ENCODE assay signal across 9 cellular contexts in the genomic region with DNA sequence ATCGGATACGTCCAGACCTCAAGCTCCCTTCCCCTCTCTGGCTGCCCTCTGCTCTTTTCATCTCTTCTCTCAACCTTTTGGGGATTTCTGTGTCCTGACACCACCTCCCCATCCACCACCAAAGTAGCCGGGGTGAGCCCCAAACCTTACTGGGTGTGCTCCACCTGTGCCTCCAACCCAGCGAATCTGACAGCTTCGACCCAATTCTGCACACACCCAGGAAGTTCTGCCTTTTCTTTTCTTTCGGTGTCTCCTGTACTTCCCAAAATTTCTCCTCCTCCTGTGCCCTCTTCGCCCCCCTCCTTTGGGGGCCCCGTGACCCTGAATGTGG.
A peak's percentile ranks its signal among the peaks of the same experiment; 100 is the strongest.
DNase-seq lines count a peak whose midpoint lies in the region; ATAC-seq lines count a peak whose summit lies in the region.
"Had no signal": no experiment of that assay in that cellular context is flagged by ENCODE, and none has a peak within 500 bp of the region (broad histone marks: within the 10 kb centered on the region; RNA-seq: fewer than 3 reads in every experiment).

No MANE protein-coding gene starts in this region.

- H3K36me3 Mint-ChIP-seq in activated naive CD8-positive, alpha-beta T cell treated with anti-CD3 and anti-CD28 coated beads, Interleukin-2, amount 50 U/mL, for 24 hours (ENCODE audit: low read depth), result peaks cover 12% of the 10 kb centered on the region

- H3K9me3 Mint-ChIP-seq in activated naive CD8-positive, alpha-beta T cell treated with anti-CD3 and anti-CD28 coated beads, Interleukin-2, amount 50 U/mL, for 24 hours, result no peaks in the 10 kb centered on the region
- H3K9me3 Mint-ChIP-seq in stimulated activated naive CD8-positive, alpha-beta T cell treated with anti-CD3 and anti-CD28 coated beads, Interleukin-15, amount 100 ng/mL, for 72 hours, result no peaks in the 10 kb centered on the region

- peak overlapping the region; percentile 91 for H3K4me3 ChIP-seq in HUES6 (ENCODE audit: low read depth, low read length)

- peak overlapping the region; percentile 82 for H3K4me3 Mint-ChIP-seq in activated naive CD8-positive, alpha-beta T cell treated with anti-CD3 and anti-CD28 coated beads, Interleukin-2, amount 50 U/mL, for 24 hours
- peak overlapping the region; percentile 82 to 93 for H3K4me3 Mint-ChIP-seq in stimulated activated naive CD8-positive, alpha-beta T cell treated with anti-CD3 and anti-CD28 coated beads, Interleukin-15, amount 100 ng/mL, for 72 hours

- H3K9ac ChIP-seq in HUES6 (ENCODE audit: low read length), result peak overlapping the region; percentile 95

- no peak for ATAC-seq in activated naive CD8-positive, alpha-beta T cell treated with anti-CD3 and anti-CD28 coated beads, Interleukin-2, amount 50 U/mL, for 24 hours
- ATAC-seq in stimulated activated naive CD8-positive, alpha-beta T cell treated with anti-CD3 and anti-CD28 coated beads, Interleukin-15, amount 100 ng/mL, for 72 hours, result no peak
- ATAC-seq in HG02938 (IDR thresholded peaks at IDR 0.05; ENCODE audit: unreplicated experiment), result no peak

- H3K36me3 ChIP-seq in HUES6 (ENCODE audit: control insufficient read depth, insufficient read depth, low read length), result no peaks in the 10 kb centered on the region

- H3K27ac ChIP-seq in HUES6 (ENCODE audit: low read depth, low read length), result peak overlapping the region; percentile 98; the same call in 1 of the 2 replicates

- H3K4me1 ChIP-seq in HUES6 (ENCODE audit: control insufficient read depth, insufficient read depth, low read length), result peaks cover 27% of the 10 kb centered on the region

- H3K4me1 Mint-ChIP-seq in activated naive CD8-positive, alpha-beta T cell treated with anti-CD3 and anti-CD28 coated beads, Interleukin-2, amount 50 U/mL, for 24 hours, result peaks cover 43% of the 10 kb centered on the region
- H3K4me1 Mint-ChIP-seq in stimulated activated naive CD8-positive, alpha-beta T cell treated with anti-CD3 and anti-CD28 coated beads, Interleukin-15, amount 100 ng/mL, for 72 hours, result peaks cover 80% of the 10 kb centered on the region

- H3K27me3 Mint-ChIP-seq in activated naive CD8-positive, alpha-beta T cell treated with anti-CD3 and anti-CD28 coated beads, Interleukin-2, amount 50 U/mL, for 24 hours, result no peaks in the 10 kb centered on the region
- H3K27me3 Mint-ChIP-seq in stimulated activated naive CD8-positive, alpha-beta T cell treated with anti-CD3 and anti-CD28 coated beads, Interleukin-15, amount 100 ng/mL, for 72 hours, result no peaks in the 10 kb centered on the region

- peak overlapping the region; percentile 78 for H3K27ac Mint-ChIP-seq in activated naive CD8-positive, alpha-beta T cell treated with anti-CD3 and anti-CD28 coated beads, Interleukin-2, amount 50 U/mL, for 24 hours
- peak overlapping the region in 1 of 2 donors; percentile 91 for H3K27ac Mint-ChIP-seq in stimulated activated naive CD8-positive, alpha-beta T cell treated with anti-CD3 and anti-CD28 coated beads, Interleukin-15, amount 100 ng/mL, for 72 hours

- H3K27me3 ChIP-seq in HUES6 (ENCODE audit: control insufficient read depth, insufficient read depth, low read length), result 0 out of 2 replicates have a peak, but pooled peaks cover 6% of the 10 kb centered on the region

- H3K9me3 ChIP-seq in HUES6 (ENCODE audit: control insufficient read depth, insufficient read depth, low read depth, low read length), result no peaks in the 10 kb centered on the region

- DNase-seq in activated naive CD8-positive, alpha-beta T cell treated with anti-CD3 and anti-CD28 coated beads, Interleukin-2, amount 50 U/mL, for 24 hours, result no peak
- peak; percentile 48 for DNase-seq in islet precursor cell
- DNase-seq in stimulated activated naive CD8-positive, alpha-beta T cell treated with anti-CD3 and anti-CD28 coated beads, Interleukin-15, amount 100 ng/mL, for 72 hours, result no peak
- no peak for DNase-seq in foreskin melanocyte
- no peak for DNase-seq in NCI-H2029 (lab: John Stamatoyannopoulos, UW)
- DNase-seq in NCI-H774 (lab: John Stamatoyannopoulos, UW), result no peak
- DNase-seq: activated CD8-positive, alpha-beta memory T cell treated with anti-CD3 and anti-CD28 coated beads for 24 hours had no signal
